In the genomic region with DNA sequence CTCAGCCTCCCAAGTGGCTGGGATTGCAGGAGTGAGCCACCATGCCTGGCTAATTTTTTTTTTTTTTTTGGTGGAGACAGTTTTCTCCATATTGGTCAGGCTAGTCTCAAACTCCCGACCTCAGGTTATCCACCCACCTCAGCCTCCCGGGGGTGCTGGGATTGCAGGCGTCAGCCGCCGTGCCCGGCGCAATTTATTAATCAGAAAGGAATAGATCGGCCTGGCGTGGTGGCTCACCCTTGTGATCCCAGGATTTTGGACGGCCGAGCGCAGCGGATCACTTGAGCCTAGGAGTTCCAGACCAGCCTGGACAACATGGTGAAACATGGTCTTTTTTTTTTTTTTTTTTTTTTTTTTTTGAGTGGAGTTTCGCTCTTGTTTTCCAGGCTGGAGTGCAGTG, we compare ENCODE assay signal across 10 cellular contexts. TPM values are rescaled to one million over a fixed set of nuclear protein-coding genes. Genes with fewer than 3 reads are reported as not detected.
"Had no signal": no experiment of that assay in that cellular context is flagged by ENCODE, and none has a peak within 500 bp of the region (broad histone marks: within the 10 kb centered on the region; RNA-seq: fewer than 3 reads in every experiment).

No MANE protein-coding gene starts in this region.

- H3K4me2 ChIP-seq: GM23338 had no signal

- H3K36me3 ChIP-seq: HAP-1 had no signal

- H3K27ac ChIP-seq: GM23248 had no signal

- DNase-seq: GM23248, GOT3, H7, H9, HCEC 1CT, HFFc6 had no signal

- H3K9me3 Mint-ChIP-seq: GM23338, H9, HFFc6 had no signal

- H2AFZ ChIP-seq: GM23248, GM23338 had no signal

- H3K4me3 Mint-ChIP-seq: GM23338, H9, HFFc6 had no signal

- FAIRE-seq: H1, H54 had no signal

- H3K4me3 ChIP-seq: GM23248, GM23338, HAP-1 had no signal

- H3K27ac Mint-ChIP-seq: GM23338, H9, HFFc6 had no signal

- H3K9me3 ChIP-seq: HAP-1 had no signal

- H3K9ac ChIP-seq: GM23248 had no signal

RNA-seq across cellular contexts. Expression of gene GOLGA8M, which starts 13.3 kb away (rescaled TPM):
- total RNA-seq: GM23248, GM23338, H1, H7, H9 had no signal
- polyA plus RNA-seq: GM23338, H1 had no signal
